Comparison of ENCODE assay signal across 8 cellular contexts in genomic region chr7:77698042-77698625, GRCh38. TPM values are rescaled to one million over a fixed set of nuclear protein-coding genes. Genes with fewer than 3 reads are reported as not detected.
DNase-seq lines count a peak whose midpoint lies in the region; ATAC-seq, FAIRE-seq and TF ChIP-seq lines count a peak whose summit lies in the region.

No MANE protein-coding gene starts in this region.

- H3K27me3 ChIP-seq in endocrine pancreas (ENCODE audit: control insufficient read depth, insufficient read depth, low read length) = no peaks in the 10 kb centered on the region

- TF ChIP-seq CTCF in D721Med (IDR thresholded peaks at IDR 0.05; ENCODE audit: insufficient read depth, missing control alignments) = no peak

- peaks cover 23% of the 10 kb centered on the region for H3K4me1 ChIP-seq in endocrine pancreas (ENCODE audit: control insufficient read depth, insufficient read depth, low read length)

- ATAC-seq in HG02852 (IDR thresholded peaks at IDR 0.05; ENCODE audit: unreplicated experiment) = no peak

- no peaks in the 10 kb centered on the region for H3K9me3 ChIP-seq in endocrine pancreas (ENCODE audit: control insufficient read depth, low read length)

- no peak for TF ChIP-seq POLR2A in GM12891 (IDR thresholded peaks at IDR 0.05; ENCODE audit: low read depth, low read length)

- no peaks in the 10 kb centered on the region for H3K36me3 ChIP-seq in endocrine pancreas (ENCODE audit: control insufficient read depth, insufficient read depth, low read length)

- FAIRE-seq in GM12891 (lab: Jason Lieb, UNC) = peak; percentile 5
- no peak for FAIRE-seq in D721Med (lab: Jason Lieb, UNC)

- H3K9ac ChIP-seq in endocrine pancreas (ENCODE audit: control insufficient read depth, insufficient read depth, low read length) = peak overlapping the region; percentile 79

- DNase-seq in GM12891 (ENCODE audit: insufficient read length, low spot score) (no peak), OCI-M1 (lab: John Stamatoyannopoulos, UW) (peak; percentile 89), pons (ENCODE audit: low spot score) (peak; percentile 26), D721Med (ENCODE audit: insufficient read length, low spot score) (no peak), AG20443 (ENCODE audit: low spot score) (no peak), NCI-H146 treated with DMSO at 0.1 percent for 48 hours (lab: John Stamatoyannopoulos, UW; ENCODE audit: unreplicated experiment) (no peak)

- H3K4me3 ChIP-seq in endocrine pancreas (ENCODE audit: control insufficient read depth, insufficient read depth, low read length) = peak overlapping the region; percentile 97

TF ChIP-seq in GM12891, 5 proteins besides CTCF, POLR2A, EP300 and RAD21:
- TF ChIP-seq TAF1 (IDR thresholded peaks at IDR 0.05; ENCODE audit: low read depth, low read length) (no peak), SPI1 (IDR thresholded peaks at IDR 0.05; ENCODE audit: low read depth, low read length) (peak; percentile 93), PAX5 (IDR thresholded peaks at IDR 0.05; ENCODE audit: insufficient read depth, low read length, severe bottlenecking) (no peak), POLR2AphosphoS5 (IDR thresholded peaks at IDR 0.05; ENCODE audit: low read depth, low read length) (no peak)

RNA-seq across cellular contexts. Expression of gene RSBN1L, which starts 1.9 kb away (rescaled TPM):
- polyA plus RNA-seq in GM12891 (2012; ENCODE audit: low read depth, missing spikeins) = 6.6 TPM

Comparison
In these comparisons a context has a peak if more than half of its experiments do, and no peak if none do; other contexts are left out.
1. DNase-seq: peak in OCI-M1 (single experiment) and pons (single experiment); none in GM12891 (single experiment), D721Med (single experiment), AG20443 (single experiment) and NCI-H146 treated with DMSO at 0.1 percent for 48 hours (single experiment).